In the genomic region with DNA sequence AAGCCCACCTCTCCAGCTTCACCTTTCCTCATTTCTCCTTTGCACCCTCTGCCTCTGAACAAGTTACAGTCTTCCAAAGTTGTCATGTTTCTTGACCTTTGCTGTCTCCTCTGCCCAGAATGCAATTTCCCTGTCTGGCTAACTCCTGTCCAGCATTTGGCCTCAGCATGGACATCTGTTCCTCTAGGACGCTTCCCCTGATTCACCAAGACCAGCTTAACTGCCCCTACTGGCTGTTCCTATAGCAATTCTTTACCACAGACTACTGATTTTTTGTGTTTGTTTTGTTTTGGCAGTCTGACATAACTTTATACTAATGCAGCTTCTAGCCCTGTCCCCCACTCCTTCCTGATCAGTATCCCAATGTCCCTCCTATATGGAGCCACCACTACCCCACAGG, we compare ENCODE assay signal across 9 cellular contexts. TPM values are rescaled to one million over a fixed set of nuclear protein-coding genes. Genes with fewer than 3 reads are reported as not detected.
DNase-seq lines count a peak whose midpoint lies in the region; ATAC-seq and TF ChIP-seq lines count a peak whose summit lies in the region.
"Had no signal": no experiment of that assay in that cellular context is flagged by ENCODE, and none has a peak within 500 bp of the region (broad histone marks: within the 10 kb centered on the region; RNA-seq: fewer than 3 reads in every experiment).

No MANE protein-coding gene starts in this region.

- no peak overlapping the region for H3K4me3 Mint-ChIP-seq in Calu3 (ENCODE audit: low read depth, unreplicated experiment)
- H3K4me3 Mint-ChIP-seq in natural killer cell = peak overlapping the region; percentile 86

- peak overlapping the region; percentile 6 for H3K27ac Mint-ChIP-seq in Calu3 (ENCODE audit: unreplicated experiment)
- H3K27ac Mint-ChIP-seq in natural killer cell = peak overlapping the region; percentile 69 to 81

- 0 out of 2 replicates have a peak overlapping the region, but pooled peaks have one; percentile 5 for H3K27ac ChIP-seq in Karpas-422 (ENCODE audit: low read length)
- no peak overlapping the region for H3K27ac ChIP-seq in brain microvascular endothelial cell

- no peaks in the 10 kb centered on the region for H4K20me1 ChIP-seq in Karpas-422 (ENCODE audit: insufficient read depth, low read depth, low read length)

- H3K9me2 ChIP-seq in Karpas-422 (replicated peaks; ENCODE audit: insufficient read depth, low read length) = no peaks in the 10 kb centered on the region

- DNase-seq in Calu3 (no peak), Karpas-422 (no peak), brain microvascular endothelial cell (peak; percentile 28), natural killer cell (no peak), activated gamma-delta T cell (lab: John Stamatoyannopoulos, UW) (no peak), nucleus accumbens (lab: John Stamatoyannopoulos, UW) (no peak)
- DNase-seq: caudate nucleus, DMS79 had no signal

- TF ChIP-seq CTCF in Calu3 (IDR thresholded peaks at IDR 0.05; ENCODE audit: unreplicated experiment) = no peak
- TF ChIP-seq CTCF in brain microvascular endothelial cell (IDR thresholded peaks at IDR 0.05; ENCODE audit: low read depth, low read length, missing control alignments) = peak; percentile 39
- TF ChIP-seq CTCF in natural killer cell (IDR thresholded peaks at IDR 0.05) = no peak

- intact Hi-C loops in Calu3 (cut with micrococcal nuclease; ENCODE audit: unreplicated experiment) = loop anchor here (5.0 to 10.0 kb wide), 2 partner anchors 54 to 182 kb away; a partner anchor contains a TSS
- intact Hi-C loops in natural killer cell (cut with micrococcal nuclease) = loop anchor here (5.0 kb wide), 1 partner anchor 74 kb away; a partner anchor contains a TSS

- H3K9me3 Mint-ChIP-seq in Calu3 (ENCODE audit: low read depth, unreplicated experiment) (no peaks in the 10 kb centered on the region), natural killer cell (no peaks in the 10 kb centered on the region)

- ATAC-seq in natural killer cell = no peak
- no peak for ATAC-seq in HG02938 (IDR thresholded peaks at IDR 0.05; ENCODE audit: unreplicated experiment)

- H3K79me2 ChIP-seq in Karpas-422 (ENCODE audit: low read length) = no peaks in the 10 kb centered on the region

- H2AFZ ChIP-seq in Karpas-422 (ENCODE audit: low read length) = no peak overlapping the region

- no peaks in the 10 kb centered on the region for H3K27me3 Mint-ChIP-seq in Calu3 (ENCODE audit: unreplicated experiment)
- no peaks in the 10 kb centered on the region for H3K27me3 Mint-ChIP-seq in natural killer cell (ENCODE audit: low read depth in 2 of 2)

- peaks cover 18% of the 10 kb centered on the region for H3K4me1 ChIP-seq in Karpas-422 (ENCODE audit: low read length)

- 0 out of 2 replicates have a peak overlapping the region, but pooled peaks have one; percentile 32 for H3K9ac ChIP-seq in Karpas-422 (ENCODE audit: low read length)

- H3K4me3 ChIP-seq in Karpas-422 (ENCODE audit: low read length) = no peak overlapping the region
- no peak overlapping the region for H3K4me3 ChIP-seq in brain microvascular endothelial cell (ENCODE audit: low read depth, low read length)

- H3K4me1 Mint-ChIP-seq in Calu3 (ENCODE audit: low read depth, unreplicated experiment) = peaks cover 18% of the 10 kb centered on the region
- peaks cover 32 to 34% of the 10 kb centered on the region in 2 donors for H3K4me1 Mint-ChIP-seq in natural killer cell

- BruUV-seq in Calu3 (replicated peaks; lab: Mats Ljungman, UMichigan) = no TSS peak

- in situ Hi-C loops in brain microvascular endothelial cell (cut with HindIII; ENCODE audit: low pct_ligation_motif_present, low sequenced_read_pairs) = no loop called here

- CTCF ChIA-PET in Calu3 (lab: Charles Lee) = interaction anchor here (1.1 kb wide), 1 partner anchor 49 kb away, joined by 3 read pairs; no protein-coding TSS in a partner anchor

- H3K27me3 ChIP-seq in Karpas-422 (ENCODE audit: low read length) = no peaks in the 10 kb centered on the region
- no peaks in the 10 kb centered on the region for H3K27me3 ChIP-seq in brain microvascular endothelial cell (replicated peaks)

- H3K9me3 ChIP-seq in Karpas-422 (ENCODE audit: low read length) = no peaks in the 10 kb centered on the region

- H3K36me3 Mint-ChIP-seq in Calu3 (ENCODE audit: insufficient read depth, unreplicated experiment) (peaks cover 10% of the 10 kb centered on the region), natural killer cell (no peaks in the 10 kb centered on the region)

- H3K36me3 ChIP-seq in Karpas-422 (ENCODE audit: insufficient read depth, low read length) (no peaks in the 10 kb centered on the region; the same call in 1 of the 2 replicates), brain microvascular endothelial cell (replicated peaks) (peaks cover 19% of the 10 kb centered on the region)

- H3K4me2 ChIP-seq in Karpas-422 (ENCODE audit: low read depth, low read length, poor library complexity, severe bottlenecking) = peak overlapping the region; percentile 76

RNA-seq across cellular contexts. Expression of a gene that starts 13.4 kb away (rescaled TPM):
- 68.4 and 81.3 TPM in 2 replicates for total RNA-seq in Calu3 (2022)
- 48.6 and 53.9 TPM in 2 replicates for total RNA-seq in Karpas-422 (2014; rRNA removed; shearing (Covaris generic); ENCODE audit: low replicate concordance)
- total RNA-seq in natural killer cell = 100 to 1,000 TPM; 137 to 208 (median 187) TPM

RNA-seq across cellular contexts. Expression of a gene that starts 14.2 kb away (rescaled TPM):
- total RNA-seq in Calu3 (2022) (21.0 and 21.5 TPM in 2 replicates), natural killer cell (10 to 100 TPM in 2 of 3 donors, 1 to 10 TPM in 1; 9.5 to 14.8 (median 13.9) TPM)
- 14.6 and 30.6 TPM in 2 replicates for total RNA-seq in Karpas-422 (2014; rRNA removed; shearing (Covaris generic); ENCODE audit: low replicate concordance)

RNA-seq across cellular contexts. Expression of a gene that starts 28.3 kb away (rescaled TPM):
- 88.3 and 92.4 TPM in 2 replicates for total RNA-seq in Calu3 (2022)
- total RNA-seq in Karpas-422 (2014; rRNA removed; shearing (Covaris generic); ENCODE audit: low replicate concordance) = 14.4 and 26.0 TPM in 2 replicates
- 100 to 1,000 TPM in 2 of 3 donors, 10 to 100 TPM in 1; 91.4 to 138 (median 138) TPM for total RNA-seq in natural killer cell

RNA-seq across cellular contexts. Expression of a gene that starts 53.6 kb away (rescaled TPM):
- 161 and 230 TPM in 2 replicates for total RNA-seq in Calu3 (2022)
- total RNA-seq in Karpas-422 (2014; rRNA removed; shearing (Covaris generic); ENCODE audit: low replicate concordance) = 306 and 677 TPM in 2 replicates
- total RNA-seq in natural killer cell = 1,000 to 10,000 TPM; 1,807 to 2,048 (median 1,904) TPM
